In genomic region chrX:129139837-129140679, GRCh38 we compare ENCODE assay signal across 22 cellular contexts.
A peak's percentile ranks its signal among the peaks of the same experiment; 100 is the strongest.
DNase-seq lines count a peak whose midpoint lies in the region; ATAC-seq and TF ChIP-seq lines count a peak whose summit lies in the region.
"Had no signal": no experiment of that assay in that cellular context is flagged by ENCODE, and none has a peak within 500 bp of the region (broad histone marks: within the 10 kb centered on the region; RNA-seq: fewer than 3 reads in every experiment).

No MANE protein-coding gene starts in this region.

- H3K9me3 Mint-ChIP-seq in MCF 10A (ENCODE audit: unreplicated experiment), result no peaks in the 10 kb centered on the region
- H3K9me3 Mint-ChIP-seq: activated CD4-positive, alpha-beta memory T cell treated with anti-CD3 and anti-CD28 coated beads for 36 hours; activated naive CD8-positive, alpha-beta T cell treated with anti-CD3 and anti-CD28 coated beads, Interleukin-2, amount 10 ng/mL, durations not matched to agents 7 days and 5 days; activated T-cell treated with anti-CD3 and anti-CD28 coated beads, Interleukin-2, amount 50 U/mL, for 4 hours; CD8-positive, alpha-beta T cell; mesothelial cell of epicardium had no signal

- no peak for TF ChIP-seq POLR2A in breast epithelium (IDR thresholded peaks at IDR 0.05)
- TF ChIP-seq POLR2A in ovary (IDR thresholded peaks at IDR 0.05), result no peak

- H3K4me3 Mint-ChIP-seq in MCF 10A (ENCODE audit: unreplicated experiment), result no peak overlapping the region
- H3K4me3 Mint-ChIP-seq: activated CD4-positive, alpha-beta memory T cell treated with anti-CD3 and anti-CD28 coated beads for 36 hours; activated naive CD8-positive, alpha-beta T cell treated with anti-CD3 and anti-CD28 coated beads, Interleukin-2, amount 10 ng/mL, durations not matched to agents 7 days and 5 days; activated T-cell treated with anti-CD3 and anti-CD28 coated beads, Interleukin-2, amount 50 U/mL, for 4 hours; CD8-positive, alpha-beta T cell; mesothelial cell of epicardium had no signal

- peaks cover 0 to 13% of the 10 kb centered on the region in 2 donors for H3K27me3 ChIP-seq in breast epithelium
- no peaks in the 10 kb centered on the region for H3K27me3 ChIP-seq in ovary
- H3K27me3 ChIP-seq: cardiac muscle cell, tibial artery had no signal

- in situ Hi-C loops in astrocyte of the spinal cord (cut with HindIII; ENCODE audit: low sequenced_read_pairs), result no loop called here

- no peaks in the 10 kb centered on the region for H3K27me3 Mint-ChIP-seq in MCF 10A (ENCODE audit: insufficient read depth, unreplicated experiment)
- H3K27me3 Mint-ChIP-seq: activated CD4-positive, alpha-beta memory T cell treated with anti-CD3 and anti-CD28 coated beads for 36 hours; activated naive CD8-positive, alpha-beta T cell treated with anti-CD3 and anti-CD28 coated beads, Interleukin-2, amount 10 ng/mL, durations not matched to agents 7 days and 5 days had no signal

- peaks cover 10% of the 10 kb centered on the region for H3K4me1 Mint-ChIP-seq in MCF 10A (ENCODE audit: insufficient read depth, unreplicated experiment)
- H3K4me1 Mint-ChIP-seq: activated naive CD8-positive, alpha-beta T cell treated with anti-CD3 and anti-CD28 coated beads, Interleukin-2, amount 10 ng/mL, durations not matched to agents 7 days and 5 days; mesothelial cell of epicardium had no signal

- TF ChIP-seq CTCF in MCF 10A (IDR thresholded peaks at IDR 0.05; ENCODE audit: unreplicated experiment) (no peak), breast epithelium (IDR thresholded peaks at IDR 0.05) (no peak), astrocyte of the spinal cord (IDR thresholded peaks at IDR 0.05; ENCODE audit: low read depth, low read length) (no peak), ovary (IDR thresholded peaks at IDR 0.05) (no peak)

- no peaks in the 10 kb centered on the region for H3K36me3 Mint-ChIP-seq in MCF 10A (ENCODE audit: insufficient read depth, unreplicated experiment)
- H3K36me3 Mint-ChIP-seq: activated CD4-positive, alpha-beta memory T cell treated with anti-CD3 and anti-CD28 coated beads for 36 hours; activated naive CD8-positive, alpha-beta T cell treated with anti-CD3 and anti-CD28 coated beads, Interleukin-2, amount 10 ng/mL, durations not matched to agents 7 days and 5 days; CD8-positive, alpha-beta T cell; mesothelial cell of epicardium had no signal

- H3K36me3 ChIP-seq in breast epithelium, result no peaks in the 10 kb centered on the region
- no peaks in the 10 kb centered on the region for H3K36me3 ChIP-seq in ovary
- H3K36me3 ChIP-seq: cardiac muscle cell, tibial artery had no signal

- peak; percentile 22 for DNase-seq in MCF 10A (ENCODE audit: unreplicated experiment)
- no peak for DNase-seq in breast epithelium (ENCODE audit: low spot score in 2 of 2)
- peak; percentile 62 for DNase-seq in NCI-H2171 (lab: John Stamatoyannopoulos, UW)
- DNase-seq in astrocyte of the spinal cord (ENCODE audit: low read depth, low spot score), result peak; percentile 54
- DNase-seq in ovary, result no peak
- no peak for DNase-seq in dermis blood vessel endothelial cell
- DNase-seq: activated CD4-positive, alpha-beta memory T cell treated with anti-CD3 and anti-CD28 coated beads for 36 hours; activated naive CD8-positive, alpha-beta T cell treated with anti-CD3 and anti-CD28 coated beads, Interleukin-2, amount 10 ng/mL, durations not matched to agents 7 days and 5 days; activated T-cell treated with anti-CD3 and anti-CD28 coated beads, Interleukin-2, amount 50 U/mL, for 4 hours; CD8-positive, alpha-beta T cell; effector CD4-positive, alpha-beta T cell; GF-D8; head of caudate nucleus; NCI-H187; stimulated activated CD4-positive, alpha-beta T cell treated with anti-CD3 and anti-CD28 coated beads, Interleukin-4, amount 100 ng/mL, for 4 hours; SW 1271; tibial artery had no signal

- no peak overlapping the region for H3K27ac ChIP-seq in breast epithelium
- no peak overlapping the region for H3K27ac ChIP-seq in ovary
- H3K27ac ChIP-seq: cardiac muscle cell, tibial artery had no signal

- POLR2A ChIA-PET in MCF 10A (lab: Yijun Ruan, JAX), result interaction anchor here (0.6 kb wide), 1 partner anchor 855 kb away, joined by 4 read pairs; no protein-coding TSS in a partner anchor

- no peak for ATAC-seq in HG02885 (IDR thresholded peaks at IDR 0.05; ENCODE audit: poor library complexity, unreplicated experiment)
- no peak for ATAC-seq in GM21737 (IDR thresholded peaks at IDR 0.05; ENCODE audit: unreplicated experiment)
- ATAC-seq: activated T-cell treated with anti-CD3 and anti-CD28 coated beads, Interleukin-2, amount 50 U/mL, for 4 hours; CD8-positive, alpha-beta T cell; K562 had no signal

- intact Hi-C loops in MCF 10A (cut with micrococcal nuclease) (no loop called here), breast epithelium (cut with DNase I; ENCODE audit: low total_unique reads) (loop anchor here (5.0 kb wide), 1 partner anchor 53 kb away; no protein-coding TSS in a partner anchor), ovary (cut with DNase I) (no loop called here)

- 88 to 92% (median 92%) methylated on average over 2 of the region's 2 CpGs for WGBS in ovary, 3 donors

- CTCF ChIA-PET in MCF 10A (lab: Yijun Ruan, JAX), result interaction anchor here (0.5 to 1.2 kb wide), 3 partner anchors 9 to 19 kb away, joined by 3 read pairs; no protein-coding TSS in a partner anchor

- H3K4me1 ChIP-seq in breast epithelium, result no peaks in the 10 kb centered on the region
- H3K4me1 ChIP-seq in ovary (ENCODE audit: insufficient read depth), result no peaks in the 10 kb centered on the region
- H3K4me1 ChIP-seq: tibial artery had no signal

- no peaks in the 10 kb centered on the region for H3K9me3 ChIP-seq in breast epithelium
- no peaks in the 10 kb centered on the region for H3K9me3 ChIP-seq in ovary
- H3K9me3 ChIP-seq: tibial artery had no signal

- no peak overlapping the region for H3K4me3 ChIP-seq in breast epithelium
- no peak overlapping the region for H3K4me3 ChIP-seq in astrocyte of the spinal cord (ENCODE audit: low read depth, low read length)
- H3K4me3 ChIP-seq in ovary, result no peak overlapping the region
- H3K4me3 ChIP-seq: cardiac muscle cell, K562, tibial artery had no signal

- no peak for TF ChIP-seq EP300 in ovary (IDR thresholded peaks at IDR 0.05)

- no peak overlapping the region for H3K27ac Mint-ChIP-seq in MCF 10A (ENCODE audit: low read depth, unreplicated experiment)
- H3K27ac Mint-ChIP-seq: activated CD4-positive, alpha-beta memory T cell treated with anti-CD3 and anti-CD28 coated beads for 36 hours; activated naive CD8-positive, alpha-beta T cell treated with anti-CD3 and anti-CD28 coated beads, Interleukin-2, amount 10 ng/mL, durations not matched to agents 7 days and 5 days; CD8-positive, alpha-beta T cell; mesothelial cell of epicardium had no signal

- no TSS peak for BruUV-seq in MCF 10A (replicated peaks; lab: Mats Ljungman, UMichigan)

Comparison
In these comparisons a context has a peak if more than half of its experiments do, and no peak if none do; other contexts are left out.
1. DNase-seq: peak in MCF 10A (single experiment), NCI-H2171 (single experiment) and astrocyte of the spinal cord (single experiment); none in breast epithelium (0 of 2), ovary (0 of 5) and dermis blood vessel endothelial cell (single experiment).